1 cellular context compared by ENCODE assay signal in genomic region chr2:112055110-112055832, GRCh38.
TF ChIP-seq lines count a peak whose summit lies in the region.

Gene TMEM87B (plus strand): TSS chr2:112055269. CDS start chr2:112055592, 323 bp downstream.

TF ChIP-seq in K562, 482 proteins besides CTCF, POLR2A, EP300 and RAD21 (continued from another document and continues in another):
- TF ChIP-seq E2F8 (IDR thresholded peaks at IDR 0.05; ENCODE audit: low read depth, partially characterized antibody): peak; percentile 41
- TF ChIP-seq GATA2 (CRISPR knock-in tag; IDR thresholded peaks at IDR 0.05): peak; percentile 93
- no peak for TF ChIP-seq BMI1 (IDR thresholded peaks at IDR 0.05; ENCODE audit: low read length)
- no peak for TF ChIP-seq HOXB6 (CRISPR knock-in tag; IDR thresholded peaks at IDR 0.05; ENCODE audit: borderline replicate concordance)
- peak; percentile 91 for TF ChIP-seq FOXP1 (CRISPR knock-in tag; IDR thresholded peaks at IDR 0.05)
- TF ChIP-seq SOX6 (IDR thresholded peaks at IDR 0.05): peak; percentile 82
- peak; percentile 36; the same call in 1 of the 2 replicates for TF ChIP-seq HLTF (IDR thresholded peaks at IDR 0.05)
- TF ChIP-seq PKNOX1 (IDR thresholded peaks at IDR 0.05): 0 out of 2 replicates have a peak, but pooled peaks have one; percentile 26
- TF ChIP-seq SETDB1 (IDR thresholded peaks at IDR 0.05; ENCODE audit: low read length): no peak
- no peak for TF ChIP-seq ZNF24 (IDR thresholded peaks at IDR 0.05)
- peak; percentile 72 for TF ChIP-seq RB1 (IDR thresholded peaks at IDR 0.05; ENCODE audit: low read depth)
- TF ChIP-seq RFX1 (IDR thresholded peaks at IDR 0.05): no peak
- TF ChIP-seq ZNF592 (IDR thresholded peaks at IDR 0.05): peak; percentile 54; the same call in 1 of the 2 replicates
- TF ChIP-seq TEAD1 (CRISPR knock-in tag; IDR thresholded peaks at IDR 0.05): peak; percentile 44 to 85; a peak in 2 of 4 replicates
- peak in 1 of 2 experiments; percentile 78; a peak in 2 of 4 replicates for TF ChIP-seq ZMIZ1 (IDR thresholded peaks at IDR 0.05; ENCODE audit: low read depth in 2 of 2, low read length in 2 of 2)
- TF ChIP-seq EP400 (IDR thresholded peaks at IDR 0.05): peak; percentile 88
- 0 out of 2 replicates have a peak, but pooled peaks have one; percentile 15 for TF ChIP-seq ZNF224 (CRISPR knock-in tag; IDR thresholded peaks at IDR 0.05)
- 0 out of 2 replicates have a peak, but pooled peaks have one; percentile 37 for TF ChIP-seq CBX1 (IDR thresholded peaks at IDR 0.05; ENCODE audit: low read depth)
- no peak for TF ChIP-seq SRSF1 (IDR thresholded peaks at IDR 0.05; ENCODE audit: low read depth, low read length)
- no peak for TF ChIP-seq SMARCA5 (IDR thresholded peaks at IDR 0.05)
- peak; percentile 83 for TF ChIP-seq SMARCE1 (IDR thresholded peaks at IDR 0.05)
- no peak for TF ChIP-seq MCM2 (IDR thresholded peaks at IDR 0.05; ENCODE audit: low read depth)
- no peak for TF ChIP-seq ADNP (tag; IDR thresholded peaks at IDR 0.05)
- no peak for TF ChIP-seq ZNF695 (CRISPR knock-in tag; IDR thresholded peaks at IDR 0.05)
- TF ChIP-seq ZBTB34 (CRISPR knock-in tag; IDR thresholded peaks at IDR 0.05): no peak
- 0 out of 2 replicates have a peak, but pooled peaks have one; percentile 51 for TF ChIP-seq ZNF583 (CRISPR knock-in tag; IDR thresholded peaks at IDR 0.05)
- TF ChIP-seq THAP12 (CRISPR knock-in tag; IDR thresholded peaks at IDR 0.05): 0 out of 2 replicates have a peak, but pooled peaks have one; percentile 24
- TF ChIP-seq NRF1 (conservative IDR thresholded peaks at IDR 0.05 in 1 of 2, IDR thresholded peaks at IDR 0.05 in 1 of 2): peak; percentile 59 to 60; a peak in 3 of 4 replicates
- TF ChIP-seq NCOR1 (IDR thresholded peaks at IDR 0.05): peak; percentile 97
- peak; percentile 71; the same call in 1 of the 2 replicates for TF ChIP-seq TOE1 (IDR thresholded peaks at IDR 0.05; ENCODE audit: borderline replicate concordance)
- TF ChIP-seq TOE1 (CRISPR knock-in tag; IDR thresholded peaks at IDR 0.05; ENCODE audit: borderline replicate concordance, low read depth): no peak
- TF ChIP-seq SAFB2 (IDR thresholded peaks at IDR 0.05; ENCODE audit: borderline replicate concordance, low read depth, low read length, severe bottlenecking): no peak
- TF ChIP-seq FIP1L1 (IDR thresholded peaks at IDR 0.05; ENCODE audit: low read depth, low read length, poor library complexity, severe bottlenecking): peak; percentile 83
- TF ChIP-seq MEF2D (tag; conservative IDR thresholded peaks at IDR 0.05; ENCODE audit: low read depth): no peak
- TF ChIP-seq RFX5 (IDR thresholded peaks at IDR 0.05; ENCODE audit: low read depth, low read length): no peak
- peak; percentile 72; the same call in 1 of the 2 replicates for TF ChIP-seq ZNF232 (CRISPR knock-in tag; IDR thresholded peaks at IDR 0.05)
- peak in 1 of 2 experiments; percentile 80; a peak in 2 of 4 replicates for TF ChIP-seq NONO (IDR thresholded peaks at IDR 0.05; ENCODE audit: low read depth in 2 of 2, low read length in 1 of 2)
- TF ChIP-seq NR1H2 (CRISPR knock-in tag; IDR thresholded peaks at IDR 0.05): peak; percentile 95; the same call in 1 of the 2 replicates
- TF ChIP-seq PHF20 (IDR thresholded peaks at IDR 0.05; ENCODE audit: partially characterized antibody): no peak
- peak; percentile 40; the same call in 1 of the 2 replicates for TF ChIP-seq MBD2 (IDR thresholded peaks at IDR 0.05; ENCODE audit: borderline replicate concordance, low read depth)
- no peak for TF ChIP-seq IRF9 (tag; IDR thresholded peaks at IDR 0.05)
- TF ChIP-seq RNF219 (CRISPR knock-in tag; IDR thresholded peaks at IDR 0.05): no peak
- TF ChIP-seq RBFOX2 (IDR thresholded peaks at IDR 0.05; ENCODE audit: low read depth, low read length): peak; percentile 96
- peak; percentile 71; the same call in 1 of the 2 replicates for TF ChIP-seq LCOR (CRISPR knock-in tag; IDR thresholded peaks at IDR 0.05)
